Comparison of ENCODE assay signal across 2 cellular contexts in the genomic region with DNA sequence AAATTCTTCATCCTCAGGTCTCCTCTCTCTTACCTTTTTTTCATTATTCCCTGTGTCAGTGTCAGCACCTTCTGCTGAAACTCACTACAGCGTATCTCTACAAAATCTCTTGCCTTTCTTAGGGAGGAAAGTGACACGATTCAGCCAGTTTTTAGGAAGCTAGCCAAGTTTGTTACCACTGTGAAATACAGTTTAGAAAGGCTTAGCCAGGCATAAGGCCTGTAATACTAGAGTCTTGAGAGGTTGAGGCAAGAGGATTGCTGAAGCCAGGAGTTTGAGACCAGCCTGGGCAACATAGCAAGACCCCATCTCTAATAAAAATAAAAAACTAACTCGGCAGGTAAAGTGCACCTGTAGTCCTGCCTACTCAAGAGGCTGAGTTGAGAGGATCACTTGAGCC.
A peak's percentile ranks its signal among the peaks of the same experiment; 100 is the strongest.
TF ChIP-seq lines count a peak whose summit lies in the region.

No MANE protein-coding gene starts in this region.

TF ChIP-seq in IMR-90, 13 proteins besides CTCF, POLR2A, EP300 and RAD21:
- no peak for TF ChIP-seq MAZ (IDR thresholded peaks at IDR 0.05; ENCODE audit: borderline replicate concordance, low read depth, low read length)
- TF ChIP-seq SMC3 (IDR thresholded peaks at IDR 0.05; ENCODE audit: low read depth, low read length): no peak
- TF ChIP-seq CHD1 (IDR thresholded peaks at IDR 0.05; ENCODE audit: low read depth, low read length): no peak
- TF ChIP-seq FOS (IDR thresholded peaks at IDR 0.05; ENCODE audit: low read depth, low read length): no peak
- TF ChIP-seq, protein P1, sequence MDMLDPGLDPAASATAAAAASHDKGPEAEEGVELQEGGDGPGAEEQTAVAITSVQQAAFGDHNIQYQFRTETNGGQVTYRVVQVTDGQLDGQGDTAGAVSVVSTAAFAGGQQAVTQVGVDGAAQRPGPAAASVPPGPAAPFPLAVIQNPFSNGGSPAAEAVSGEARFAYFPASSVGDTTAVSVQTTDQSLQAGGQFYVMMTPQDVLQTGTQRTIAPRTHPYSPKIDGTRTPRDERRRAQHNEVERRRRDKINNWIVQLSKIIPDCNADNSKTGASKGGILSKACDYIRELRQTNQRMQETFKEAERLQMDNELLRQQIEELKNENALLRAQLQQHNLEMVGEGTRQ (IDR thresholded peaks at IDR 0.05; ENCODE audit: low read depth, low read length): no peak
- TF ChIP-seq MXI1 (IDR thresholded peaks at IDR 0.05; ENCODE audit: borderline replicate concordance, low read depth, low read length): no peak
- no peak for TF ChIP-seq BHLHE40 (IDR thresholded peaks at IDR 0.05; ENCODE audit: low read depth, low read length)
- TF ChIP-seq, protein P2, sequence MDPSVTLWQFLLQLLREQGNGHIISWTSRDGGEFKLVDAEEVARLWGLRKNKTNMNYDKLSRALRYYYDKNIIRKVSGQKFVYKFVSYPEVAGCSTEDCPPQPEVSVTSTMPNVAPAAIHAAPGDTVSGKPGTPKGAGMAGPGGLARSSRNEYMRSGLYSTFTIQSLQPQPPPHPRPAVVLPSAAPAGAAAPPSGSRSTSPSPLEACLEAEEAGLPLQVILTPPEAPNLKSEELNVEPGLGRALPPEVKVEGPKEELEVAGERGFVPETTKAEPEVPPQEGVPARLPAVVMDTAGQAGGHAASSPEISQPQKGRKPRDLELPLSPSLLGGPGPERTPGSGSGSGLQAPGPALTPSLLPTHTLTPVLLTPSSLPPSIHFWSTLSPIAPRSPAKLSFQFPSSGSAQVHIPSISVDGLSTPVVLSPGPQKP (IDR thresholded peaks at IDR 0.05; ENCODE audit: borderline replicate concordance, low read depth, low read length): no peak
- no peak for TF ChIP-seq CEBPB (IDR thresholded peaks at IDR 0.05; ENCODE audit: low read depth, low read length)
- no peak for TF ChIP-seq RCOR1 (IDR thresholded peaks at IDR 0.05; ENCODE audit: insufficient replicate concordance, low read length)
- no peak for TF ChIP-seq NFE2L2 (IDR thresholded peaks at IDR 0.05; ENCODE audit: low read depth, low read length)
- TF ChIP-seq MAFK (IDR thresholded peaks at IDR 0.05; ENCODE audit: low read depth, low read length): no peak
- TF ChIP-seq RFX5 (IDR thresholded peaks at IDR 0.05; ENCODE audit: low read depth, low read length): no peak
TF ChIP-seq in IMR-90: peak in this region for 0.

TF ChIP-seq in K562, 482 proteins besides CTCF, POLR2A, EP300 and RAD21:
- TF ChIP-seq SIN3B (IDR thresholded peaks at IDR 0.05; ENCODE audit: low read depth): no peak
- TF ChIP-seq GATA2 (CRISPR knock-in tag; IDR thresholded peaks at IDR 0.05): peak; percentile 68
- TF ChIP-seq, protein P3, sequence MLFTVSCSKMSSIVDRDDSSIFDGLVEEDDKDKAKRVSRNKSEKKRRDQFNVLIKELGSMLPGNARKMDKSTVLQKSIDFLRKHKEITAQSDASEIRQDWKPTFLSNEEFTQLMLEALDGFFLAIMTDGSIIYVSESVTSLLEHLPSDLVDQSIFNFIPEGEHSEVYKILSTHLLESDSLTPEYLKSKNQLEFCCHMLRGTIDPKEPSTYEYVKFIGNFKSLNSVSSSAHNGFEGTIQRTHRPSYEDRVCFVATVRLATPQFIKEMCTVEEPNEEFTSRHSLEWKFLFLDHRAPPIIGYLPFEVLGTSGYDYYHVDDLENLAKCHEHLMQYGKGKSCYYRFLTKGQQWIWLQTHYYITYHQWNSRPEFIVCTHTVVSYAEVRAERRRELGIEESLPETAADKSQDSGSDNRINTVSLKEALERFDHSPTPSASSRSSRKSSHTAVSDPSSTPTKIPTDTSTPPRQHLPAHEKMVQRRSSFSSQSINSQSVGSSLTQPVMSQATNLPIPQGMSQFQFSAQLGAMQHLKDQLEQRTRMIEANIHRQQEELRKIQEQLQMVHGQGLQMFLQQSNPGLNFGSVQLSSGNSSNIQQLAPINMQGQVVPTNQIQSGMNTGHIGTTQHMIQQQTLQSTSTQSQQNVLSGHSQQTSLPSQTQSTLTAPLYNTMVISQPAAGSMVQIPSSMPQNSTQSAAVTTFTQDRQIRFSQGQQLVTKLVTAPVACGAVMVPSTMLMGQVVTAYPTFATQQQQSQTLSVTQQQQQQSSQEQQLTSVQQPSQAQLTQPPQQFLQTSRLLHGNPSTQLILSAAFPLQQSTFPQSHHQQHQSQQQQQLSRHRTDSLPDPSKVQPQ (CRISPR knock-in tag; IDR thresholded peaks at IDR 0.05; ENCODE audit: borderline replicate concordance): no peak
- peak; percentile 81 for TF ChIP-seq NFIC (IDR thresholded peaks at IDR 0.05)
- TF ChIP-seq, protein P4, sequence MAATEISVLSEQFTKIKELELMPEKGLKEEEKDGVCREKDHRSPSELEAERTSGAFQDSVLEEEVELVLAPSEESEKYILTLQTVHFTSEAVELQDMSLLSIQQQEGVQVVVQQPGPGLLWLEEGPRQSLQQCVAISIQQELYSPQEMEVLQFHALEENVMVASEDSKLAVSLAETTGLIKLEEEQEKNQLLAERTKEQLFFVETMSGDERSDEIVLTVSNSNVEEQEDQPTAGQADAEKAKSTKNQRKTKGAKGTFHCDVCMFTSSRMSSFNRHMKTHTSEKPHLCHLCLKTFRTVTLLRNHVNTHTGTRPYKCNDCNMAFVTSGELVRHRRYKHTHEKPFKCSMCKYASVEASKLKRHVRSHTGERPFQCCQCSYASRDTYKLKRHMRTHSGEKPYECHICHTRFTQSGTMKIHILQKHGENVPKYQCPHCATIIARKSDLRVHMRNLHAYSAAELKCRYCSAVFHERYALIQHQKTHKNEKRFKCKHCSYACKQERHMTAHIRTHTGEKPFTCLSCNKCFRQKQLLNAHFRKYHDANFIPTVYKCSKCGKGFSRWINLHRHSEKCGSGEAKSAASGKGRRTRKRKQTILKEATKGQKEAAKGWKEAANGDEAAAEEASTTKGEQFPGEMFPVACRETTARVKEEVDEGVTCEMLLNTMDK (IDR thresholded peaks at IDR 0.05; ENCODE audit: borderline replicate concordance, insufficient read depth, low read depth, low read length, poor library complexity, severe bottlenecking): no peak
- TF ChIP-seq ARID1B (IDR thresholded peaks at IDR 0.05): peak; percentile 22; the same call in 1 of the 2 replicates
- no peak for TF ChIP-seq NR2F6 (CRISPR knock-in tag; IDR thresholded peaks at IDR 0.05)
- TF ChIP-seq, protein P5, sequence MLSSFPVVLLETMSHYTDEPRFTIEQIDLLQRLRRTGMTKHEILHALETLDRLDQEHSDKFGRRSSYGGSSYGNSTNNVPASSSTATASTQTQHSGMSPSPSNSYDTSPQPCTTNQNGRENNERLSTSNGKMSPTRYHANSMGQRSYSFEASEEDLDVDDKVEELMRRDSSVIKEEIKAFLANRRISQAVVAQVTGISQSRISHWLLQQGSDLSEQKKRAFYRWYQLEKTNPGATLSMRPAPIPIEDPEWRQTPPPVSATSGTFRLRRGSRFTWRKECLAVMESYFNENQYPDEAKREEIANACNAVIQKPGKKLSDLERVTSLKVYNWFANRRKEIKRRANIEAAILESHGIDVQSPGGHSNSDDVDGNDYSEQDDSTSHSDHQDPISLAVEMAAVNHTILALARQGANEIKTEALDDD (IDR thresholded peaks at IDR 0.05): peak; percentile 43; the same call in 1 of the 2 replicates
- TF ChIP-seq BCOR (IDR thresholded peaks at IDR 0.05): 0 out of 2 replicates have a peak, but pooled peaks have one; percentile 39
- TF ChIP-seq, protein P6, sequence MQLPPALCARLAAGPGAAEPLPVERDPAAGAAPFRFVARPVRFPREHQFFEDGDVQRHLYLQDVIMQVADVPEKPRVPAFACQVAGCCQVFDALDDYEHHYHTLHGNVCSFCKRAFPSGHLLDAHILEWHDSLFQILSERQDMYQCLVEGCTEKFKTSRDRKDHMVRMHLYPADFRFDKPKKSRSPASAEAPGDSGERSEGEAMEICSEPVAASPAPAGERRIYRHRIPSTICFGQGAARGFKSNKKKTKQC (CRISPR knock-in tag; IDR thresholded peaks at IDR 0.05): no peak
- TF ChIP-seq SMARCA4 (IDR thresholded peaks at IDR 0.05): peak; percentile 34; the same call in 1 of the 2 replicates
- TF ChIP-seq C11orf30 (IDR thresholded peaks at IDR 0.05; ENCODE audit: low read depth): peak; percentile 43; the same call in 1 of the 2 replicates
- peak; percentile 69 for TF ChIP-seq NFE2 (IDR thresholded peaks at IDR 0.05; ENCODE audit: low read depth)
- TF ChIP-seq NCOA6 (IDR thresholded peaks at IDR 0.05): no peak
- TF ChIP-seq ZNF316 (IDR thresholded peaks at IDR 0.05): peak; percentile 24; the same call in 1 of the 2 replicates
- peak; percentile 87 for TF ChIP-seq ZNF121 (CRISPR knock-in tag; conservative IDR thresholded peaks at IDR 0.05)
- no peak for TF ChIP-seq TCF7 (IDR thresholded peaks at IDR 0.05; ENCODE audit: borderline replicate concordance)
- TF ChIP-seq NFATC3 (IDR thresholded peaks at IDR 0.05): no peak
- TF ChIP-seq SRF (CRISPR knock-in tag; IDR thresholded peaks at IDR 0.05): no peak
- peak; percentile 33 for TF ChIP-seq RBM25 (IDR thresholded peaks at IDR 0.05; ENCODE audit: low read depth, low read length, severe bottlenecking)
- TF ChIP-seq GATAD2A (IDR thresholded peaks at IDR 0.05): 0 out of 2 replicates have a peak, but pooled peaks have one; percentile 15
- TF ChIP-seq, protein P7, sequence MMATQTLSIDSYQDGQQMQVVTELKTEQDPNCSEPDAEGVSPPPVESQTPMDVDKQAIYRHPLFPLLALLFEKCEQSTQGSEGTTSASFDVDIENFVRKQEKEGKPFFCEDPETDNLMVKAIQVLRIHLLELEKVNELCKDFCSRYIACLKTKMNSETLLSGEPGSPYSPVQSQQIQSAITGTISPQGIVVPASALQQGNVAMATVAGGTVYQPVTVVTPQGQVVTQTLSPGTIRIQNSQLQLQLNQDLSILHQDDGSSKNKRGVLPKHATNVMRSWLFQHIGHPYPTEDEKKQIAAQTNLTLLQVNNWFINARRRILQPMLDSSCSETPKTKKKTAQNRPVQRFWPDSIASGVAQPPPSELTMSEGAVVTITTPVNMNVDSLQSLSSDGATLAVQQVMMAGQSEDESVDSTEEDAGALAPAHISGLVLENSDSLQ (IDR thresholded peaks at IDR 0.05): 0 out of 2 replicates have a peak, but pooled peaks have one; percentile 22
- TF ChIP-seq DPF2 (IDR thresholded peaks at IDR 0.05): peak; percentile 37; the same call in 1 of the 2 replicates
- TF ChIP-seq MEIS2 (IDR thresholded peaks at IDR 0.05; ENCODE audit: partially characterized antibody): peak; percentile 21
- TF ChIP-seq FOSL1 (tag; conservative IDR thresholded peaks at IDR 0.05): peak; percentile 36; the same call in 1 of the 2 replicates
- TF ChIP-seq SMAD4 (CRISPR knock-in tag; conservative IDR thresholded peaks at IDR 0.05): no peak
- TF ChIP-seq ILF3 (IDR thresholded peaks at IDR 0.05; ENCODE audit: borderline replicate concordance): no peak
- peak; percentile 20; the same call in 1 of the 2 replicates for TF ChIP-seq MAFG (tag; conservative IDR thresholded peaks at IDR 0.05)
- TF ChIP-seq, protein P8, sequence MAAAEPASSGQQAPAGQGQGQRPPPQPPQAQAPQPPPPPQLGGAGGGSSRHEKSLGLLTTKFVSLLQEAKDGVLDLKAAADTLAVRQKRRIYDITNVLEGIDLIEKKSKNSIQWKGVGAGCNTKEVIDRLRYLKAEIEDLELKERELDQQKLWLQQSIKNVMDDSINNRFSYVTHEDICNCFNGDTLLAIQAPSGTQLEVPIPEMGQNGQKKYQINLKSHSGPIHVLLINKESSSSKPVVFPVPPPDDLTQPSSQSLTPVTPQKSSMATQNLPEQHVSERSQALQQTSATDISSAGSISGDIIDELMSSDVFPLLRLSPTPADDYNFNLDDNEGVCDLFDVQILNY (CRISPR knock-in tag; IDR thresholded peaks at IDR 0.05): no peak
- no peak for TF ChIP-seq CHD4 (IDR thresholded peaks at IDR 0.05; ENCODE audit: insufficient read depth, insufficient replicate concordance, low read depth, low read length, poor library complexity, severe bottlenecking)
TF ChIP-seq in K562: peak in this region for 17.
